14 cellular contexts compared by ENCODE assay signal in genomic region chr14:104750658-104751057, GRCh38. TPM values are rescaled to one million over a fixed set of nuclear protein-coding genes. Genes with fewer than 3 reads are reported as not detected.
DNase-seq lines count a peak whose midpoint lies in the region; ATAC-seq and TF ChIP-seq lines count a peak whose summit lies in the region.
"Had no signal": no experiment of that assay in that cellular context is flagged by ENCODE, and none has a peak within 500 bp of the region (broad histone marks: within the 10 kb centered on the region; RNA-seq: fewer than 3 reads in every experiment).

No MANE protein-coding gene starts in this region.

- H3K9me3 ChIP-seq in breast epithelium (no peaks in the 10 kb centered on the region), uterus (no peaks in the 10 kb centered on the region)
- H3K9me3 ChIP-seq: left lung, transverse colon had no signal

- POLR2A ChIA-PET in activated naive CD8-positive, alpha-beta T cell treated with anti-CD3 and anti-CD28 coated beads, Interleukin-2, amount 10 ng/mL, durations not matched to agents 7 days and 5 days (lab: Charles Lee), result interaction anchor here (0.7 to 1.8 kb wide), 3 partner anchors 9 to 71 kb away, joined by 3 to 7 read pairs (median 3); no protein-coding TSS in a partner anchor

- H3K27ac ChIP-seq in breast epithelium (no peak overlapping the region), uterus (no peak overlapping the region)
- H3K27ac ChIP-seq: left lung, transverse colon had no signal

- H3K4me3 ChIP-seq in breast epithelium (no peak overlapping the region), uterus (no peak overlapping the region)
- H3K4me3 ChIP-seq: left lung, transverse colon had no signal

- TF ChIP-seq POLR2A in breast epithelium (IDR thresholded peaks at IDR 0.05) (no peak), uterus (IDR thresholded peaks at IDR 0.05) (no peak)

- peaks cover 4% of the 10 kb centered on the region for H3K36me3 Mint-ChIP-seq in activated naive CD8-positive, alpha-beta T cell treated with anti-CD3 and anti-CD28 coated beads, Interleukin-2, amount 10 ng/mL, durations not matched to agents 7 days and 5 days
- peaks cover 7% of the 10 kb centered on the region for H3K36me3 Mint-ChIP-seq in neural crest cell (ENCODE audit: low read depth)
- H3K36me3 Mint-ChIP-seq: IgD-negative memory B cell had no signal

- intact Hi-C loops in breast epithelium (cut with DNase I; ENCODE audit: low total_unique reads) (no loop called here), uterus (cut with DNase I; ENCODE audit: low total_unique reads) (no loop called here)

- peak; percentile 60 for DNase-seq in activated CD4-positive, alpha-beta T cell treated with anti-CD3 and anti-CD28 coated beads for 48 hours
- DNase-seq in activated CD4-positive, alpha-beta T cell treated with anti-CD3 and anti-CD28 coated beads, Interleukin-2, amount 50 U/mL, for 1 hour, result no peak
- DNase-seq in MV-4-11 (lab: John Stamatoyannopoulos, UW) (peak; percentile 39), neural crest cell (ENCODE audit: low read depth, low spot score) (no peak), breast epithelium (ENCODE audit: low spot score in 2 of 2) (no peak), NCI-H2107 treated with DMSO at 0.1 percent for 48 hours (lab: John Stamatoyannopoulos, UW; ENCODE audit: unreplicated experiment) (no peak), uterus (no peak)
- DNase-seq in activated naive CD8-positive, alpha-beta T cell treated with anti-CD3 and anti-CD28 coated beads, Interleukin-2, amount 10 ng/mL, durations not matched to agents 7 days and 5 days, result no peak
- DNase-seq: NCI-H69, occipital lobe, transverse colon had no signal

- H3K36me3 ChIP-seq in breast epithelium, result no peaks in the 10 kb centered on the region
- H3K36me3 ChIP-seq in uterus, result no peaks in the 10 kb centered on the region
- H3K36me3 ChIP-seq: transverse colon had no signal

- H3K27me3 ChIP-seq in breast epithelium (no peaks in the 10 kb centered on the region), uterus (no peaks in the 10 kb centered on the region)
- H3K27me3 ChIP-seq: left lung, transverse colon had no signal

- TF ChIP-seq CTCF in neural crest cell (conservative IDR thresholded peaks at IDR 0.05), result no peak
- no peak for TF ChIP-seq CTCF in breast epithelium (IDR thresholded peaks at IDR 0.05)
- no peak for TF ChIP-seq CTCF in uterus (IDR thresholded peaks at IDR 0.05)

- ATAC-seq in activated naive CD8-positive, alpha-beta T cell treated with anti-CD3 and anti-CD28 coated beads, Interleukin-2, amount 10 ng/mL, durations not matched to agents 7 days and 5 days (ENCODE audit: low read depth), result no peak
- ATAC-seq: left lung, Right ventricle myocardium inferior had no signal

- H3K27ac Mint-ChIP-seq in activated naive CD8-positive, alpha-beta T cell treated with anti-CD3 and anti-CD28 coated beads, Interleukin-2, amount 10 ng/mL, durations not matched to agents 7 days and 5 days, result peak overlapping the region; percentile 12
- no peak overlapping the region for H3K27ac Mint-ChIP-seq in neural crest cell (ENCODE audit: unreplicated experiment)
- H3K27ac Mint-ChIP-seq: IgD-negative memory B cell had no signal

- H3K9me3 Mint-ChIP-seq in activated naive CD8-positive, alpha-beta T cell treated with anti-CD3 and anti-CD28 coated beads, Interleukin-2, amount 10 ng/mL, durations not matched to agents 7 days and 5 days, result no peaks in the 10 kb centered on the region
- H3K9me3 Mint-ChIP-seq in neural crest cell, result no peaks in the 10 kb centered on the region
- H3K9me3 Mint-ChIP-seq: IgD-negative memory B cell had no signal

- H3K4me1 Mint-ChIP-seq in activated naive CD8-positive, alpha-beta T cell treated with anti-CD3 and anti-CD28 coated beads, Interleukin-2, amount 10 ng/mL, durations not matched to agents 7 days and 5 days, result peaks cover 23% of the 10 kb centered on the region
- peaks cover 37% of the 10 kb centered on the region for H3K4me1 Mint-ChIP-seq in neural crest cell

- peaks cover 3% of the 10 kb centered on the region for H3K27me3 Mint-ChIP-seq in activated naive CD8-positive, alpha-beta T cell treated with anti-CD3 and anti-CD28 coated beads, Interleukin-2, amount 10 ng/mL, durations not matched to agents 7 days and 5 days
- peaks cover 4% of the 10 kb centered on the region for H3K27me3 Mint-ChIP-seq in neural crest cell (ENCODE audit: low read depth)
- H3K27me3 Mint-ChIP-seq: IgD-negative memory B cell had no signal

- peak overlapping the region; percentile 5 for H3K4me3 Mint-ChIP-seq in activated naive CD8-positive, alpha-beta T cell treated with anti-CD3 and anti-CD28 coated beads, Interleukin-2, amount 10 ng/mL, durations not matched to agents 7 days and 5 days
- H3K4me3 Mint-ChIP-seq in neural crest cell, result peak overlapping the region; percentile 49

- peaks cover 3 to 9% of the 10 kb centered on the region in 2 donors for H3K4me1 ChIP-seq in breast epithelium
- peaks cover 9% of the 10 kb centered on the region in 2 donors for H3K4me1 ChIP-seq in uterus

RNA-seq across cellular contexts. Expression of gene SIVA1, which starts 2.3 kb away (rescaled TPM):
- 100 to 1,000 TPM; 110 to 126 TPM for total RNA-seq in activated naive CD8-positive, alpha-beta T cell treated with anti-CD3 and anti-CD28 coated beads, Interleukin-2, amount 10 ng/mL, durations not matched to agents 7 days and 5 days
- 109 and 121 TPM in 2 replicates for total RNA-seq in neural crest cell
- total RNA-seq in breast epithelium, result 100 to 1,000 TPM; 181 to 225 (median 223) TPM
- total RNA-seq in uterus, result 100 to 1,000 TPM in 3 of 4 donors, 10 to 100 TPM in 1; 79.4 to 366 (median 239) TPM

RNA-seq across cellular contexts. Expression of gene ADSS1, which starts 26.6 kb away (rescaled TPM):
- total RNA-seq in activated naive CD8-positive, alpha-beta T cell treated with anti-CD3 and anti-CD28 coated beads, Interleukin-2, amount 10 ng/mL, durations not matched to agents 7 days and 5 days, result 1 to 10 TPM; 2.4 to 2.8 TPM
- total RNA-seq in neural crest cell, result 4.4 and 5.0 TPM in 2 replicates
- 10 to 100 TPM in 1 of 3 donors, 1 to 10 TPM in 2; 6.9 to 13.0 (median 7.3) TPM for total RNA-seq in breast epithelium
- 10 to 100 TPM in 1 of 4 donors, 1 to 10 TPM in 1, not detected in 2; 7.0 to 11.7 TPM for total RNA-seq in uterus

RNA-seq across cellular contexts. Expression of gene AKT1, which starts 44.9 kb away (rescaled TPM):
- total RNA-seq in activated naive CD8-positive, alpha-beta T cell treated with anti-CD3 and anti-CD28 coated beads, Interleukin-2, amount 10 ng/mL, durations not matched to agents 7 days and 5 days, result 100 to 1,000 TPM; 178 to 181 TPM
- total RNA-seq in neural crest cell, result 179 and 191 TPM in 2 replicates
- 100 to 1,000 TPM in 2 of 3 donors, 10 to 100 TPM in 1; 91.9 to 119 (median 116) TPM for total RNA-seq in breast epithelium
- 100 to 1,000 TPM in 2 of 4 donors, 10 to 100 TPM in 2; 42.9 to 121 (median 101) TPM for total RNA-seq in uterus

RNA-seq across cellular contexts. Expression of gene ZBTB42, which starts 50.2 kb away (rescaled TPM):
- total RNA-seq in activated naive CD8-positive, alpha-beta T cell treated with anti-CD3 and anti-CD28 coated beads, Interleukin-2, amount 10 ng/mL, durations not matched to agents 7 days and 5 days, result 1 to 10 TPM; 6.7 to 6.9 TPM
- total RNA-seq in neural crest cell, result 2.2 and 2.7 TPM in 2 replicates
- total RNA-seq in breast epithelium, result 10 to 100 TPM in 1 of 3 donors, 1 to 10 TPM in 2; 3.5 to 11.4 (median 9.2) TPM
- 1 to 10 TPM in 3 of 4 donors, under 1 TPM in 1; under 0.01 to 8.4 (median 3.9) TPM for total RNA-seq in uterus

Comparison
In these comparisons a context has a peak if more than half of its experiments do, and no peak if none do; other contexts are left out.
1. DNase-seq: peak in activated CD4-positive, alpha-beta T cell treated with anti-CD3 and anti-CD28 coated beads for 48 hours (single experiment) and MV-4-11 (single experiment); none in activated CD4-positive, alpha-beta T cell treated with anti-CD3 and anti-CD28 coated beads, Interleukin-2, amount 50 U/mL, for 1 hour (single experiment), activated naive CD8-positive, alpha-beta T cell treated with anti-CD3 and anti-CD28 coated beads, Interleukin-2, amount 10 ng/mL, durations not matched to agents 7 days and 5 days (single experiment), neural crest cell (single experiment), breast epithelium (0 of 2), NCI-H2107 treated with DMSO at 0.1 percent for 48 hours (single experiment) and uterus (0 of 2).